1 cellular context compared by ENCODE assay signal in the genomic region with DNA sequence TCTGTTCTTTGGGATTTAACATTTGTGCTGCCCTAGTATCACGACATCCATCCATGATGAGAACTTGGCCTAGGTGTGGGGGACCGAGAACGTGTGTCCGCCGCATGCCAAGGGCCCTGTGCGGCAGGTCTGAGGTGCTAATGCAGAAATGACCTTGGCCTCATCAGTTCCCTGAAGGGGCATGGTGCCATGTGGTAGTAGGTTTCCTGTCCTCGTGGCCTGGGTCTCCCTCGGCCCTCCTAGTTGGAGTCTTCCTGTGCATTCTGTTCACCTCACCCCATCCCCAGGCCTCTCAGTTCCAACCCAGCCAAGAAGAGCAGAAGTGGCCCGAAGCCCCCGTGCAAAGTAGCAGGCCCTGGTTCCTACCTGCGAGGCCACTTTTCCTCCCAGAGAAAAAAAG.
TF ChIP-seq lines count a peak whose summit lies in the region.

No MANE protein-coding gene starts in this region.

TF ChIP-seq in GM23338, 12 proteins besides CTCF, POLR2A, EP300 and RAD21:
- TF ChIP-seq, protein P1, sequence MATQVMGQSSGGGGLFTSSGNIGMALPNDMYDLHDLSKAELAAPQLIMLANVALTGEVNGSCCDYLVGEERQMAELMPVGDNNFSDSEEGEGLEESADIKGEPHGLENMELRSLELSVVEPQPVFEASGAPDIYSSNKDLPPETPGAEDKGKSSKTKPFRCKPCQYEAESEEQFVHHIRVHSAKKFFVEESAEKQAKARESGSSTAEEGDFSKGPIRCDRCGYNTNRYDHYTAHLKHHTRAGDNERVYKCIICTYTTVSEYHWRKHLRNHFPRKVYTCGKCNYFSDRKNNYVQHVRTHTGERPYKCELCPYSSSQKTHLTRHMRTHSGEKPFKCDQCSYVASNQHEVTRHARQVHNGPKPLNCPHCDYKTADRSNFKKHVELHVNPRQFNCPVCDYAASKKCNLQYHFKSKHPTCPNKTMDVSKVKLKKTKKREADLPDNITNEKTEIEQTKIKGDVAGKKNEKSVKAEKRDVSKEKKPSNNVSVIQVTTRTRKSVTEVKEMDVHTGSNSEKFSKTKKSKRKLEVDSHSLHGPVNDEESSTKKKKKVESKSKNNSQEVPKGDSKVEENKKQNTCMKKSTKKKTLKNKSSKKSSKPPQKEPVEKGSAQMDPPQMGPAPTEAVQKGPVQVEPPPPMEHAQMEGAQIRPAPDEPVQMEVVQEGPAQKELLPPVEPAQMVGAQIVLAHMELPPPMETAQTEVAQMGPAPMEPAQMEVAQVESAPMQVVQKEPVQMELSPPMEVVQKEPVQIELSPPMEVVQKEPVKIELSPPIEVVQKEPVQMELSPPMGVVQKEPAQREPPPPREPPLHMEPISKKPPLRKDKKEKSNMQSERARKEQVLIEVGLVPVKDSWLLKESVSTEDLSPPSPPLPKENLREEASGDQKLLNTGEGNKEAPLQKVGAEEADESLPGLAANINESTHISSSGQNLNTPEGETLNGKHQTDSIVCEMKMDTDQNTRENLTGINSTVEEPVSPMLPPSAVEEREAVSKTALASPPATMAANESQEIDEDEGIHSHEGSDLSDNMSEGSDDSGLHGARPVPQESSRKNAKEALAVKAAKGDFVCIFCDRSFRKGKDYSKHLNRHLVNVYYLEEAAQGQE (IDR thresholded peaks at IDR 0.05; ENCODE audit: unreplicated experiment), result no peak
- TF ChIP-seq CREB1 (CRISPR knock-in tag; IDR thresholded peaks at IDR 0.05; ENCODE audit: low read depth), result no peak
- TF ChIP-seq, protein P2, sequence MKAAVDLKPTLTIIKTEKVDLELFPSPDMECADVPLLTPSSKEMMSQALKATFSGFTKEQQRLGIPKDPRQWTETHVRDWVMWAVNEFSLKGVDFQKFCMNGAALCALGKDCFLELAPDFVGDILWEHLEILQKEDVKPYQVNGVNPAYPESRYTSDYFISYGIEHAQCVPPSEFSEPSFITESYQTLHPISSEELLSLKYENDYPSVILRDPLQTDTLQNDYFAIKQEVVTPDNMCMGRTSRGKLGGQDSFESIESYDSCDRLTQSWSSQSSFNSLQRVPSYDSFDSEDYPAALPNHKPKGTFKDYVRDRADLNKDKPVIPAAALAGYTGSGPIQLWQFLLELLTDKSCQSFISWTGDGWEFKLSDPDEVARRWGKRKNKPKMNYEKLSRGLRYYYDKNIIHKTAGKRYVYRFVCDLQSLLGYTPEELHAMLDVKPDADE (IDR thresholded peaks at IDR 0.05), result no peak
- TF ChIP-seq POLR2AphosphoS5 (IDR thresholded peaks at IDR 0.05; ENCODE audit: low read depth), result no peak
- TF ChIP-seq EZH2phosphoT487 (IDR thresholded peaks at IDR 0.05; ENCODE audit: unreplicated experiment), result no peak
TF ChIP-seq in GM23338: peak in this region for 0.
